Comparison of ENCODE assay signal across 17 cellular contexts in the genomic region with DNA sequence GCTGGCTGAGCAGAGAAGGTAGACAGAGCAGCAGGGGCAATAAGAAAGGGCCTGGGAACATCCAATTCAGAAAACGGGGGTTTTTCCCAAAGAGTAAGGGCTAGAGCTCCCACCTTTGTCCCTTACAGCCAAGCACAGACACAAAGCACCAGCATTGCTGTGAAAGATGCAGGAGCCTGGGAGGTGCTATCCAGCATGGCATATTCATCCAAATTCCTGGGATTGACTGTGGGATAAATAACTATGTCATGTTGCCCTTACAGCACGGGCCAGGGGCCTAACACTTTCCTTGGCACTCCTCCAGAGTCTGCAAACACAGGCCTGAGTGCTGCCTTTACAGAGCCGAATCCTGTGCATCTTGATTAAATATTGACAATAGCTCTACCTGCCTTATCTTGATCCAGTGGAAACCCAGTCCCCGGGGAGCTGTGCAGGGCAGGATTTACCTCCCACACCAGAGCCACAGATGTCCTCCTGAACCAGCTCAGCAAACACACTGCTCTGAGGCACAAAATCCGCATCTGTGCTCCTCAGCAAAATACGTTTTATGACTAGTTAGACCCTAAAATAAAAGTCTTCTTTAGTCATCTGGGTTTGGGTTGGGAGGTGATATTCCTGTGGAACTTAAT. TPM values are rescaled to one million over a fixed set of nuclear protein-coding genes. Genes with fewer than 3 reads are reported as not detected.
DNase-seq lines count a peak whose midpoint lies in the region; ATAC-seq and TF ChIP-seq lines count a peak whose summit lies in the region.
"Had no signal": no experiment of that assay in that cellular context is flagged by ENCODE, and none has a peak within 500 bp of the region (broad histone marks: within the 10 kb centered on the region; RNA-seq: fewer than 3 reads in every experiment).

No MANE protein-coding gene starts in this region.

- no peaks in the 10 kb centered on the region for H3K36me3 ChIP-seq in GM23338 (ENCODE audit: insufficient read depth)
- no peaks in the 10 kb centered on the region for H3K36me3 ChIP-seq in WERI-Rb-1
- no peaks in the 10 kb centered on the region for H3K36me3 ChIP-seq in heart right ventricle
- H3K36me3 ChIP-seq: suprapubic skin had no signal

- H3K9me3 ChIP-seq in WERI-Rb-1 (ENCODE audit: severe bottlenecking): no peaks in the 10 kb centered on the region
- H3K9me3 ChIP-seq in heart right ventricle: peaks cover 0 to 12% (median 6%) of the 10 kb centered on the region in 11 donors
- H3K9me3 ChIP-seq: suprapubic skin had no signal

- no peak for DNase-seq in GM23338 (ENCODE audit: low spot score)
- peak; percentile 86 for DNase-seq in NCI-H2171 treated with DMSO at 0.1 percent for 48 hours (lab: John Stamatoyannopoulos, UW)
- DNase-seq in WERI-Rb-1: peak; percentile 49
- no peak for DNase-seq in progenitor cell of endocrine pancreas (ENCODE audit: low spot score, unreplicated experiment)
- no peak for DNase-seq in stimulated activated naive CD4-positive, alpha-beta T cell (lab: John Stamatoyannopoulos, UW)
- no peak for DNase-seq in Kasumi-1 (lab: John Stamatoyannopoulos, UW)
- no peak for DNase-seq in heart right ventricle
- DNase-seq in GM20000 (ENCODE audit: low spot score): no peak
- DNase-seq: activated T-cell treated with anti-CD3 and anti-CD28 coated beads, Interleukin-2, amount 50 U/mL, for 24 hours; amniotic stem cell; foreskin fibroblast; IMR-90; NCI-H226 had no signal

- H3K4me1 Mint-ChIP-seq in GM23338: peaks cover 16% of the 10 kb centered on the region
- H3K4me1 Mint-ChIP-seq in progenitor cell of endocrine pancreas (ENCODE audit: low read depth): peaks cover 26% of the 10 kb centered on the region

- H3K4me2 ChIP-seq in GM23338: no peak overlapping the region

- 0 out of 2 replicates have a peak overlapping the region, but pooled peaks have one; percentile 38 for H2AFZ ChIP-seq in GM23338

- H4K20me1 ChIP-seq in GM23338 (replicated peaks; ENCODE audit: insufficient read depth): no peaks in the 10 kb centered on the region

- intact Hi-C loops in heart right ventricle (cut with DNase I): no loop called here

- TF ChIP-seq CTCF in GM23338 (conservative IDR thresholded peaks at IDR 0.05; ENCODE audit: low read depth in 2 of 2): no peak
- TF ChIP-seq CTCF in WERI-Rb-1 (IDR thresholded peaks at IDR 0.05; ENCODE audit: low read depth, low read length): no peak
- no peak for TF ChIP-seq CTCF in progenitor cell of endocrine pancreas (IDR thresholded peaks at IDR 0.05; ENCODE audit: unreplicated experiment)
- TF ChIP-seq CTCF in heart right ventricle (IDR thresholded peaks at IDR 0.05): no peak
- no peak for TF ChIP-seq CTCF in GM20000 (IDR thresholded peaks at IDR 0.05; ENCODE audit: extremely low read depth, missing control alignments)

- peaks cover 7% of the 10 kb centered on the region; the same call in 1 of the 2 replicates for H3K4me1 ChIP-seq in GM23338 (ENCODE audit: insufficient read depth)
- peaks cover 0 to 21% (median 12%) of the 10 kb centered on the region in 9 donors for H3K4me1 ChIP-seq in heart right ventricle

- H3K36me3 Mint-ChIP-seq in GM23338 (ENCODE audit: low read depth): peaks cover 3% of the 10 kb centered on the region; the same call in 1 of the 3 replicates
- H3K36me3 Mint-ChIP-seq in progenitor cell of endocrine pancreas (ENCODE audit: insufficient read depth): peaks cover under 1% of the 10 kb centered on the region

- H3F3A ChIP-seq in GM23338 (replicated peaks; ENCODE audit: low read depth): no peaks in the 10 kb centered on the region

- ATAC-seq in GM23338 (peak; percentile 28; the same call in 1 of the 3 replicates), heart right ventricle (no peak)
- ATAC-seq: natural killer cell treated with Interleukin-12 subunit alpha and Interleukin-12 subunit beta and Interleukin-15 and Interleukin-18, amount 100 ng/mL, for 72 hours had no signal

- no peaks in the 10 kb centered on the region for H3K79me2 ChIP-seq in GM23338 (replicated peaks; ENCODE audit: insufficient read depth)

- H3K27me3 ChIP-seq in GM23338 (ENCODE audit: insufficient read depth): no peaks in the 10 kb centered on the region
- H3K27me3 ChIP-seq in WERI-Rb-1 (ENCODE audit: insufficient read depth, low read depth, severe bottlenecking): no peaks in the 10 kb centered on the region
- no peaks in the 10 kb centered on the region for H3K27me3 ChIP-seq in heart right ventricle
- H3K27me3 ChIP-seq: suprapubic skin had no signal

- H3K27ac Mint-ChIP-seq in GM23338 (no peak overlapping the region), progenitor cell of endocrine pancreas (peak overlapping the region; percentile 75)
- H3K27ac Mint-ChIP-seq: activated T-cell treated with anti-CD3 and anti-CD28 coated beads, Interleukin-2, amount 50 U/mL, for 24 hours; natural killer cell treated with Interleukin-12 subunit alpha and Interleukin-12 subunit beta and Interleukin-15 and Interleukin-18, amount 100 ng/mL, for 72 hours had no signal

- H3K27me3 Mint-ChIP-seq in GM23338 (ENCODE audit: insufficient read depth, low read depth, poor library complexity) (peaks cover 4% of the 10 kb centered on the region), progenitor cell of endocrine pancreas (no peaks in the 10 kb centered on the region)
- H3K27me3 Mint-ChIP-seq: activated T-cell treated with anti-CD3 and anti-CD28 coated beads, Interleukin-2, amount 50 U/mL, for 24 hours had no signal

- H3K4me3 ChIP-seq in GM23338 (no peak overlapping the region), WERI-Rb-1 (ENCODE audit: low read depth, low read length) (no peak overlapping the region), heart right ventricle (no peak overlapping the region)
- H3K4me3 ChIP-seq: suprapubic skin had no signal

- H3K27ac ChIP-seq in GM23338 (ENCODE audit: low read depth): no peak overlapping the region
- peak overlapping the region; percentile 37 for H3K27ac ChIP-seq in WERI-Rb-1
- no peak overlapping the region for H3K27ac ChIP-seq in heart right ventricle
- H3K27ac ChIP-seq: suprapubic skin had no signal

- WGBS in heart right ventricle, 2 donors: 58 to 62% methylated on average over 6 of the region's 6 CpGs

- H3K4me3 Mint-ChIP-seq in GM23338 (no peak overlapping the region), progenitor cell of endocrine pancreas (ENCODE audit: low read depth) (peak overlapping the region; percentile 32)
- H3K4me3 Mint-ChIP-seq: activated T-cell treated with anti-CD3 and anti-CD28 coated beads, Interleukin-2, amount 50 U/mL, for 24 hours; natural killer cell treated with Interleukin-12 subunit alpha and Interleukin-12 subunit beta and Interleukin-15 and Interleukin-18, amount 100 ng/mL, for 72 hours had no signal

- H3K9me3 Mint-ChIP-seq in GM23338: peaks cover 3% of the 10 kb centered on the region; the same call in 2 of the 3 replicates
- peaks cover 3% of the 10 kb centered on the region for H3K9me3 Mint-ChIP-seq in progenitor cell of endocrine pancreas (ENCODE audit: low read depth)

- H3K9me2 ChIP-seq in GM23338 (ENCODE audit: insufficient read depth): peaks cover 8% of the 10 kb centered on the region; the same call in 1 of the 2 replicates

RNA-seq across cellular contexts. Expression of gene POU2AF3, which starts 36.3 kb away (rescaled TPM):
- 2.7 and 5.2 TPM in 2 replicates for total RNA-seq in GM23338 (2014; rRNA removed; shearing (Covaris generic))
- polyA plus RNA-seq in GM23338 (2016; fragmentation: Nextera tagmentation; extraction: Ambion mirVana) (2.1 and 3.4 TPM in 2 replicates), heart right ventricle (1 to 10 TPM in 1 of 2 donors, under 1 TPM in 1; 0.35 to 2.0 TPM)
- total RNA-seq in progenitor cell of endocrine pancreas (3.4 and 4.2 TPM in 2 replicates), heart right ventricle (under 1 TPM in 6 of 10 donors, not detected in 4; 0.18 to 0.45 (median 0.34) TPM)
- total RNA-seq: IMR-90; natural killer cell treated with Interleukin-12 subunit alpha and Interleukin-12 subunit beta and Interleukin-15 and Interleukin-18, amount 100 ng/mL, for 72 hours had no signal
- polyA plus RNA-seq: keratinocyte had no signal

RNA-seq across cellular contexts. Expression of gene POU2AF1, which starts 44.5 kb away (rescaled TPM):
- total RNA-seq in GM23338 (2014; rRNA removed; shearing (Covaris generic)): not detected in 2 replicates
- polyA plus RNA-seq in GM23338 (2016; fragmentation: Nextera tagmentation; extraction: Ambion mirVana): not detected in 2 replicates
- total RNA-seq in progenitor cell of endocrine pancreas: 0.43 and 0.58 TPM in 2 replicates
- 1 to 10 TPM in 2 of 10 donors, under 1 TPM in 5, not detected in 3; 0.07 to 1.8 (median 0.11) TPM for total RNA-seq in heart right ventricle
- polyA plus RNA-seq in heart right ventricle: under 1 TPM; 0.15 to 0.30 TPM
- total RNA-seq: H1, IMR-90, suprapubic skin had no signal
- polyA plus RNA-seq: H1, IMR-90, keratinocyte had no signal

Comparison
In these comparisons a context has a peak if more than half of its experiments do, and no peak if none do; other contexts are left out.
1. DNase-seq: peak in NCI-H2171 treated with DMSO at 0.1 percent for 48 hours (single experiment) and WERI-Rb-1 (single experiment); none in GM23338 (single experiment), progenitor cell of endocrine pancreas (single experiment), stimulated activated naive CD4-positive, alpha-beta T cell (0 of 6), Kasumi-1 (0 of 2), heart right ventricle (0 of 2) and GM20000 (single experiment).